Comparison of ENCODE assay signal across 8 cellular contexts in genomic region chr17:8176998-8177731, GRCh38. TPM values are rescaled to one million over a fixed set of nuclear protein-coding genes. Genes with fewer than 3 reads are reported as not detected.
A peak's percentile ranks its signal among the peaks of the same experiment; 100 is the strongest.
DNase-seq lines count a peak whose midpoint lies in the region; TF ChIP-seq lines count a peak whose summit lies in the region.

No MANE protein-coding gene starts in this region.

- no peaks in the 10 kb centered on the region for H3K9me3 ChIP-seq in esophagus squamous epithelium

- intact Hi-C loops in esophagus squamous epithelium (cut with DNase I) = no loop called here

- TF ChIP-seq CTCF in RWPE1 (conservative IDR thresholded peaks at IDR 0.05; ENCODE audit: low read depth) = no peak
- TF ChIP-seq CTCF in esophagus squamous epithelium (IDR thresholded peaks at IDR 0.05) = no peak
- no peak for TF ChIP-seq CTCF in progenitor cell of endocrine pancreas (IDR thresholded peaks at IDR 0.05; ENCODE audit: unreplicated experiment)

- H3K27ac Mint-ChIP-seq in progenitor cell of endocrine pancreas = peak overlapping the region; percentile 94

- peaks cover 3% of the 10 kb centered on the region for H3K27me3 Mint-ChIP-seq in progenitor cell of endocrine pancreas

- no peaks in the 10 kb centered on the region for H3K9me3 Mint-ChIP-seq in progenitor cell of endocrine pancreas (ENCODE audit: low read depth)

- peaks cover 21 to 44% (median 32%) of the 10 kb centered on the region in 3 donors for H3K4me1 ChIP-seq in esophagus squamous epithelium

- H3K4me1 Mint-ChIP-seq in progenitor cell of endocrine pancreas (ENCODE audit: low read depth) = peaks cover 34% of the 10 kb centered on the region

- H3K36me3 Mint-ChIP-seq in progenitor cell of endocrine pancreas (ENCODE audit: insufficient read depth) = no peaks in the 10 kb centered on the region

- CTCF ChIA-PET in RWPE1 (lab: Yijun Ruan, JAX) = interaction anchor here (1.2 to 1.4 kb wide), 2 partner anchors 9 to 38 kb away, joined by 3 read pairs; no protein-coding TSS in a partner anchor

- H3K27ac ChIP-seq in RWPE1 = peak overlapping the region; percentile 87
- H3K27ac ChIP-seq in esophagus squamous epithelium = peak overlapping the region; percentile 85 to 96 (median 88)

- H3K4me3 ChIP-seq in esophagus squamous epithelium = peak overlapping the region; percentile 60 to 85 (median 67)

- WGBS in esophagus squamous epithelium, 2 donors = 77 to 80% methylated on average over 15 to 19 of the region's 19 CpGs

- POLR2A ChIA-PET in RWPE1 (lab: Yijun Ruan, JAX; ENCODE audit: low non-redundant PET) = no interaction called here

- peak; percentile 61 for DNase-seq in ELF-1 (ENCODE audit: low read depth, low spot score)
- no peak for DNase-seq in RWPE1 (ENCODE audit: low spot score)
- no peak for DNase-seq in esophagus squamous epithelium (lab: John Stamatoyannopoulos, UW)
- no peak for DNase-seq in progenitor cell of endocrine pancreas (ENCODE audit: low spot score, unreplicated experiment)
- DNase-seq in NCI-H2029 (lab: John Stamatoyannopoulos, UW) = no peak
- no peak for DNase-seq in GM19240 (ENCODE audit: insufficient read length, low spot score)
- DNase-seq in CD1c-positive myeloid dendritic cell (ENCODE audit: extremely low spot score) = no peak
- DNase-seq in Kasumi-1 (lab: John Stamatoyannopoulos, UW) = no peak

- H3K4me3 Mint-ChIP-seq in progenitor cell of endocrine pancreas (ENCODE audit: low read depth) = peak overlapping the region; percentile 88

- TF ChIP-seq POLR2A in esophagus squamous epithelium (IDR thresholded peaks at IDR 0.05) = no peak

- no peaks in the 10 kb centered on the region for H3K36me3 ChIP-seq in esophagus squamous epithelium

- no peaks in the 10 kb centered on the region for H3K27me3 ChIP-seq in esophagus squamous epithelium

RNA-seq across cellular contexts. Expression of gene TMEM107, which starts 1.0 kb away (rescaled TPM):
- total RNA-seq in esophagus squamous epithelium (10 to 100 TPM; 12.7 to 21.7 (median 15.5) TPM), progenitor cell of endocrine pancreas (24.6 and 28.1 TPM in 2 replicates)

RNA-seq across cellular contexts. Expression of gene BORCS6, which starts 12.8 kb away (rescaled TPM):
- total RNA-seq in esophagus squamous epithelium = 10 to 100 TPM in 3 of 4 donors, 1 to 10 TPM in 1; 8.8 to 16.5 (median 13.4) TPM
- total RNA-seq in progenitor cell of endocrine pancreas = 5.2 and 5.3 TPM in 2 replicates

RNA-seq across cellular contexts. Expression of gene VAMP2, which starts 14.4 kb away (rescaled TPM):
- total RNA-seq in esophagus squamous epithelium = 10 to 100 TPM in 3 of 4 donors, 1 to 10 TPM in 1; 6.2 to 20.4 (median 12.0) TPM
- total RNA-seq in progenitor cell of endocrine pancreas = 46.4 and 48.1 TPM in 2 replicates

RNA-seq across cellular contexts. Expression of gene PER1, which starts 25.0 kb away (rescaled TPM):
- total RNA-seq in esophagus squamous epithelium = 10 to 100 TPM; 33.6 to 95.0 (median 56.3) TPM
- 37.2 and 40.8 TPM in 2 replicates for total RNA-seq in progenitor cell of endocrine pancreas

RNA-seq across cellular contexts. Expression of gene AURKB, which starts 33.2 kb away (rescaled TPM):
- 10 to 100 TPM; 11.2 to 43.7 (median 20.3) TPM for total RNA-seq in esophagus squamous epithelium
- 52.7 and 54.9 TPM in 2 replicates for total RNA-seq in progenitor cell of endocrine pancreas
